In the genomic region with DNA sequence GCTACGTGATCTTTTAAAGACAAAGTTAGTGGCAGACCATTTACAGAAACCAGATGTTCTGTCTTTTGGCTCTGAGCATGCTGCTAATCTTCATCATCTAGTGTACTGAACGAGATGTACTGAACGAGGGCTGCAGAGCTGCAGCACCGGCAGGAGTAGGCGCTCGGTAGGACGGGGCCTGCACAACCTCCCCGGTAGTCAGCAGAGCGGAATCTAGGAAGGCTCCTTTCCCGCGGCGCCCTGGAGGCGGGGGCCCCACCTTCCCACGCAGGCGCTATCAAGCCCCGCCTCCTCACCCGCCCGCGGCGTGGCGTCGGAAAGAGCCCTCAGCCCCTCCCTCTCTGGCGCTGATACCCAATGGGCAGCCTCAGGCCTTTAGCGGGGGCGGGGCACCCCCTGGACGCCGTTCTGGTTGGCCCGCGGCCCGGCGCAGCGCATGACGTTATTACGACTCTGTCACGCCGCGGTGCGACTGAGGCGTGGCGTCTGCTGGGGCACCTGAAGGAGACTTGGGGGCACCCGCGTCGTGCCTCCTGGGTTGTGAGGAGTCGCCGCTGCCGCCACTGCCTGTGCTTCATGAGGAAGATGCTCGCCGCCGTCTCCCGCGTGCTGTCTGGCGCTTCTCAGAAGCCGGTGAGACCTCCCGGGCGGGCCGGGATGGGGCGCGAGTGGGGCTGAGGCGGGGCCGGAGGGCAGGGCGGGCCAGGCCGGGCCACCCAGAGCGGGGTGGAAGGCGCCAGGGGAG, we compare ENCODE assay signal across 8 cellular contexts. TPM values are rescaled to one million over a fixed set of nuclear protein-coding genes. Genes with fewer than 3 reads are reported as not detected.
DNase-seq lines count a peak whose midpoint lies in the region; ATAC-seq, FAIRE-seq and TF ChIP-seq lines count a peak whose summit lies in the region.

TSS of gene PDHA1 (plus strand) at position 466 of the 745 bp plus-strand sequence. CDS start at position 577, 111 bp downstream.

- no peak for TF ChIP-seq EP300 in upper lobe of left lung (IDR thresholded peaks at IDR 0.05)

- H3K9me3 ChIP-seq in adrenal gland (replicated peaks in 1 of 3) (no peaks in the 10 kb centered on the region), upper lobe of left lung (no peaks in the 10 kb centered on the region)

- peak; percentile 95 for FAIRE-seq in GM12892 (lab: Jason Lieb, UNC)

- H3K4me1 ChIP-seq in adrenal gland (replicated peaks in 1 of 2) (no peaks in the 10 kb centered on the region), upper lobe of left lung (peaks cover 0 to 11% (median 7%) of the 10 kb centered on the region in 4 donors)

- H3K36me3 ChIP-seq in adrenal gland (replicated peaks in 1 of 2), result no peaks in the 10 kb centered on the region
- no peaks in the 10 kb centered on the region for H3K36me3 ChIP-seq in upper lobe of left lung

- TF ChIP-seq CTCF in adrenal gland (IDR thresholded peaks at IDR 0.05) (no peak), upper lobe of left lung (IDR thresholded peaks at IDR 0.05) (no peak)

- H3K27me3 ChIP-seq in adrenal gland (no peaks in the 10 kb centered on the region), upper lobe of left lung (no peaks in the 10 kb centered on the region)

- peak; percentile 58; the same call in 1 of the 2 replicates for TF ChIP-seq POLR2A in GM12892 (IDR thresholded peaks at IDR 0.05; ENCODE audit: low read depth, low read length)
- TF ChIP-seq POLR2A in adrenal gland (IDR thresholded peaks at IDR 0.05), result peak; percentile 10 to 71
- peak in 3 of 4 donors; percentile 33 to 78 (median 53) for TF ChIP-seq POLR2A in upper lobe of left lung (IDR thresholded peaks at IDR 0.05)

- DNase-seq in GM12892 (ENCODE audit: insufficient read length) (peak; percentile 74), NCI-H146 (lab: John Stamatoyannopoulos, UW) (peak; percentile 95), T-helper 1 cell (peak; percentile 84 to 93 (median 88)), adrenal gland (peak; percentile 92 to 97 (median 94)), cardiac septum (ENCODE audit: low spot score) (peak; percentile 95), posterior cingulate gyrus (peak; percentile 86 to 99 (median 90)), upper lobe of left lung (peak; percentile 90 to 98)

- intact Hi-C loops in adrenal gland (cut with DNase I) (no loop called here), cardiac septum (cut with DNase I) (no loop called here), posterior cingulate gyrus (cut with DNase I) (no loop called here)

- 0 to 45% (median 13%) methylated on average over 13 to 63 of the region's 64 CpGs for WGBS in adrenal gland, 4 donors
- 0 to 36% methylated on average over 1 to 44 of the region's 64 CpGs for WGBS in upper lobe of left lung, 2 donors

- H3K27ac ChIP-seq in adrenal gland (peak within 1 kb of the TSS in 4 of 5 donors; percentile 78 to 94 (median 88)), upper lobe of left lung (peak within 1 kb of the TSS; percentile 87 to 90 (median 89))

- peak; percentile 97 for ATAC-seq in HG02852 (IDR thresholded peaks at IDR 0.05; ENCODE audit: unreplicated experiment)
- peak; percentile 97 to 100 for ATAC-seq in upper lobe of left lung (ENCODE audit: low FRiP score in 2 of 2)

- H3K4me3 ChIP-seq in adrenal gland, result peak within 1 kb of the TSS in 2 of 4 donors; percentile 37 to 70
- H3K4me3 ChIP-seq in upper lobe of left lung, result peak within 1 kb of the TSS; percentile 62 to 88 (median 70)

RNA-seq across cellular contexts. Expression of gene PDHA1, which starts in this region (rescaled TPM):
- polyA plus RNA-seq in GM12892 (2012; ENCODE audit: missing spikeins), result 149 TPM
- total RNA-seq in adrenal gland (100 to 1,000 TPM in 5 of 8 donors, 10 to 100 TPM in 3; 50.7 to 172 (median 130) TPM), cardiac septum (898 TPM), upper lobe of left lung (100 to 1,000 TPM in 4 of 6 donors, 10 to 100 TPM in 2; 60.6 to 216 (median 111) TPM)
- 100 to 1,000 TPM; 215 to 329 (median 253) TPM for polyA plus RNA-seq in adrenal gland
